ENCODE assay signal across 8 cellular contexts in the genomic region with DNA sequence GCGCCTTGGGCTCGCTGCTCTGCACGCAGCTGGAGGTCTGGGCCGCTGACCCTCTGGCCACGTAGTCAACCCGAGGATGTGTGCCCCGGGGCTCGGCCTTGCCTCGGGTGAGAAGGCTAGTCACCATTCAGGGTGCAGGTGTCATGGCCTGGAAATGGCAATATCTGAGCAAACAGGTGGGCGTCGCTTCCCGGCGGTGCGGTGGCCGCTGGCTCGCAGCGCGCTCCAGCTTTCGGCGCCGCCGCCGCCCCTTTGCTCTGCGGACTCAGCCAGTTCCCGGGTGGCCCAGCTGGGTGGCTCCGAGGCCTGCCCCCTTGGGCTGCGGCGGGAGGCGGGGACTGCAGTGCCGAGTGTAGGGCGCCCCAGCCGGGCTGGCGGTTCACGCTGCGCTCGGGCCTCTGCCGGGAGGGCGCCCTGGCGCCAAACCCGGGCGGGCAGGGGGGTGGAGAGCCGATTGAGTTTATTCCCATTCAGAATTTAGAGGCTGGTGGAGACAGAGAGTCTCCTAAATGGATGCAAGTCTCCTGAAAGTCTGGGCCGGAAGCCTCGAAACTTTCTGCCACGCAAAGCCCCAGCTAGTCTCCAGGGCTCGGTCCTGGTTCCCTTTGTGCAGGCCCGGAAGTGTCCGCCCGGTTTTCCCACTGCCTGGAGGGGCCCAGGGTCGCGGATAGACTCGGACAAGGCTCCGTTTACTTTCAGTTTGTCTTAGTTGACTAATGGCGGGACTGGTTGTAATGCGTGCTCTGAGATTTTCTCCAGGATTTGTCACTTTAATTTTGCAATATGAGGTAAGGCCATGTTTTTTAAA. TPM values are rescaled to one million over a fixed set of nuclear protein-coding genes. Genes with fewer than 3 reads are reported as not detected.
DNase-seq lines count a peak whose midpoint lies in the region; ATAC-seq and TF ChIP-seq lines count a peak whose summit lies in the region.

No MANE protein-coding gene starts in this region.

- BruUV-seq in MCF 10A (replicated peaks; lab: Mats Ljungman, UMichigan) = no TSS peak

- no peak for TF ChIP-seq POLR2A in tibial nerve (IDR thresholded peaks at IDR 0.05)

- H3K9me3 ChIP-seq in HUES48 (ENCODE audit: control insufficient read depth, insufficient read depth, low read length) = no peaks in the 10 kb centered on the region
- no peaks in the 10 kb centered on the region for H3K9me3 ChIP-seq in left lung
- no peaks in the 10 kb centered on the region for H3K9me3 ChIP-seq in tibial nerve

- WGBS in tibial nerve, 2 donors = 1 to 3% methylated on average over 18 to 41 of the region's 55 CpGs

- ATAC-seq in left lung = peak; percentile 87

- no peaks in the 10 kb centered on the region for H3K27me3 Mint-ChIP-seq in MCF 10A (ENCODE audit: insufficient read depth, unreplicated experiment)

- intact Hi-C loops in MCF 10A (cut with micrococcal nuclease) (loop anchor here (10.0 kb wide), 1 partner anchor 1991 kb away; a partner anchor contains a TSS), left lung (cut with DNase I) (no loop called here)

- H3K4me3 ChIP-seq in HUES48 (ENCODE audit: low read depth, low read length) (peak overlapping the region; percentile 44), left lung (peak overlapping the region; percentile 30 to 32), tibial nerve (peak overlapping the region; percentile 30 to 60 (median 41))

- peak; percentile 83 for DNase-seq in EH (ENCODE audit: low read depth)
- peak; percentile 63 for DNase-seq in GM20000 (ENCODE audit: low spot score)
- peak; percentile 38 for DNase-seq in MCF 10A (ENCODE audit: unreplicated experiment)
- peak in 1 of 2 donors; percentile 84 for DNase-seq in left lung
- no peak for DNase-seq in tibial nerve (ENCODE audit: low spot score in 2 of 2)
- DNase-seq in NK-92 (lab: John Stamatoyannopoulos, UW; ENCODE audit: unreplicated experiment) = no peak
- no peak for DNase-seq in amniotic stem cell (lab: John Stamatoyannopoulos, UW)

- H3K36me3 ChIP-seq in HUES48 (ENCODE audit: control insufficient read depth, insufficient read depth, low read length) (no peaks in the 10 kb centered on the region), left lung (no peaks in the 10 kb centered on the region), tibial nerve (no peaks in the 10 kb centered on the region)

- CTCF ChIA-PET in MCF 10A (lab: Yijun Ruan, JAX) = interaction anchor here (1.2 to 4.2 kb wide), 3 partner anchors 10 to 17 kb away, joined by 4 to 50 read pairs (median 5); a partner anchor contains a TSS

- H3K27me3 ChIP-seq in HUES48 (ENCODE audit: control insufficient read depth, insufficient read depth, low read length) (peaks cover 91% of the 10 kb centered on the region), left lung (peaks cover 61 to 98% of the 10 kb centered on the region in 2 donors), tibial nerve (peaks cover 0 to 58% of the 10 kb centered on the region in 2 donors)

- peak overlapping the region; percentile 68 for H3K4me3 Mint-ChIP-seq in MCF 10A (ENCODE audit: unreplicated experiment)

- peaks cover 21% of the 10 kb centered on the region for H3K4me1 Mint-ChIP-seq in MCF 10A (ENCODE audit: insufficient read depth, unreplicated experiment)

- H3K9me3 Mint-ChIP-seq in MCF 10A (ENCODE audit: unreplicated experiment) = no peaks in the 10 kb centered on the region

- no peaks in the 10 kb centered on the region for H3K36me3 Mint-ChIP-seq in MCF 10A (ENCODE audit: insufficient read depth, unreplicated experiment)

- H3K27ac ChIP-seq in HUES48 (ENCODE audit: low read depth, low read length) (peak overlapping the region; percentile 67), left lung (no peak overlapping the region), tibial nerve (peak overlapping the region in 2 of 4 donors; percentile 10 to 55)

- POLR2A ChIA-PET in MCF 10A (lab: Yijun Ruan, JAX) = interaction anchor here (1.0 to 17.6 kb wide), 8 partner anchors 11 to 1161 kb away, joined by 3 to 763 read pairs (median 8); a partner anchor contains a TSS

- TF ChIP-seq CTCF in GM20000 (IDR thresholded peaks at IDR 0.05; ENCODE audit: extremely low read depth, missing control alignments) = no peak
- TF ChIP-seq CTCF in MCF 10A (IDR thresholded peaks at IDR 0.05; ENCODE audit: unreplicated experiment) = no peak
- TF ChIP-seq CTCF in left lung (IDR thresholded peaks at IDR 0.05) = no peak
- TF ChIP-seq CTCF in tibial nerve (IDR thresholded peaks at IDR 0.05) = no peak

- H3K9ac ChIP-seq in HUES48 (ENCODE audit: low read depth, low read length) = no peak overlapping the region

- H3K4me1 ChIP-seq in HUES48 (ENCODE audit: control insufficient read depth, insufficient read depth, low read length) = peaks cover 46% of the 10 kb centered on the region
- peaks cover 7 to 15% of the 10 kb centered on the region in 2 donors for H3K4me1 ChIP-seq in left lung
- H3K4me1 ChIP-seq in tibial nerve = peaks cover 0 to 29% (median 7%) of the 10 kb centered on the region in 4 donors

- TF ChIP-seq EP300 in tibial nerve (IDR thresholded peaks at IDR 0.05) = no peak

- peak overlapping the region; percentile 91 for H3K27ac Mint-ChIP-seq in MCF 10A (ENCODE audit: low read depth, unreplicated experiment)

RNA-seq across cellular contexts. Expression of a gene that starts 11.3 kb away (rescaled TPM):
- total RNA-seq in MCF 10A (2022) (78.2 and 87.4 TPM in 2 replicates), left lung (under 1 TPM; 0.73 to 0.97 TPM), tibial nerve (1 to 10 TPM in 1 of 4 donors, under 1 TPM in 2, not detected in 1; 0.20 to 1.2 (median 0.66) TPM)

Comparison
In these comparisons a context has a peak if more than half of its experiments do, and no peak if none do; other contexts are left out.
1. DNase-seq: peak in EH (single experiment), GM20000 (single experiment) and MCF 10A (single experiment); none in tibial nerve (0 of 2), NK-92 (single experiment) and amniotic stem cell (single experiment).
2. RNA of a gene that starts 11.3 kb away (total RNA-seq): 78.2 to 87.4 TPM in MCF 10A; 0.73 to 0.97 TPM in left lung and 0.20 to 1.2 TPM in tibial nerve; every median in the first group is over 10 times any median in the second.
3. Peak in every context shown above with its lines, with median percentiles within 50 percentile points of each other: H3K4me3 ChIP-seq.